Comparison of ENCODE assay signal across 19 cellular contexts in the genomic region with DNA sequence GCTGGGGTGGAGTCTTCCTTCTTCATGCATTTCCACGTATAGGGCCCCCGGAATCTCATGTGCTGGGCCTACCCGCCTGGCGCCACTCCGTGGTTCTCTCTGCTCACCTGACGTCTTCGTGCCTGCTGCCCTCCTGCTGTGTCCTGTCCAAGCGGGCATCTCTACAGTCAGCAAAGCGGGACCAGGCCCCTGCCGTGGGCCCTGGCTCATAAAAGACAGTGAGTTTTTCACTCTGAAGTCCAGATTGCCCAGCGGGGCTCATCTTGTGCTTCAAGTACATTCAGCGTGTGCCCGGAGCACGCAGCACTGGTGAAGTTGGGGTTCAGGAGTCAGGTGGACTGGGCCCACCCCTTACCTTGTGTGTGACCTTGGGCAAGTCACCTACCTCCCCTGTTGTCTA. TPM values are rescaled to one million over a fixed set of nuclear protein-coding genes. Genes with fewer than 3 reads are reported as not detected.
A peak's percentile ranks its signal among the peaks of the same experiment; 100 is the strongest.
DNase-seq lines count a peak whose midpoint lies in the region; ATAC-seq and TF ChIP-seq lines count a peak whose summit lies in the region.
"Had no signal": no experiment of that assay in that cellular context is flagged by ENCODE, and none has a peak within 500 bp of the region (broad histone marks: within the 10 kb centered on the region; RNA-seq: fewer than 3 reads in every experiment).

No MANE protein-coding gene starts in this region.

- H3K9me3 Mint-ChIP-seq in chondrocyte (ENCODE audit: low read depth): peaks cover 4% of the 10 kb centered on the region
- H3K9me3 Mint-ChIP-seq in effector memory CD8-positive, alpha-beta T cell: no peaks in the 10 kb centered on the region
- H3K9me3 Mint-ChIP-seq: HFFc6 had no signal

- no peaks in the 10 kb centered on the region for H3K79me2 ChIP-seq in osteoblast (ENCODE audit: insufficient read depth, low read length)

- TF ChIP-seq CTCF in chondrocyte (IDR thresholded peaks at IDR 0.05) (no peak), osteoblast (IDR thresholded peaks at IDR 0.05; ENCODE audit: extremely low read depth, low read depth, low read length) (no peak)

- H4K20me1 ChIP-seq in BLaER1: no peaks in the 10 kb centered on the region
- no peaks in the 10 kb centered on the region for H4K20me1 ChIP-seq in osteoblast (ENCODE audit: insufficient read depth, low read length)

- no peak overlapping the region for H3K4me3 Mint-ChIP-seq in chondrocyte (ENCODE audit: unreplicated experiment)
- H3K4me3 Mint-ChIP-seq in effector memory CD8-positive, alpha-beta T cell: no peak overlapping the region
- H3K4me3 Mint-ChIP-seq: CD4-positive, CD25-positive, alpha-beta regulatory T cell; CD8-positive, alpha-beta T cell; HFFc6 had no signal

- H3K27ac ChIP-seq in BLaER1 (no peak overlapping the region), osteoblast (ENCODE audit: low read depth, low read length) (no peak overlapping the region)
- H3K27ac ChIP-seq: 22Rv1, C4-2B had no signal

- H3K4me3 ChIP-seq in BLaER1: no peak overlapping the region
- no peak overlapping the region for H3K4me3 ChIP-seq in osteoblast (ENCODE audit: insufficient read depth, low read length)
- H3K4me3 ChIP-seq: HAP-1 had no signal

- no peak overlapping the region for H3K9ac ChIP-seq in BLaER1

- ATAC-seq in effector memory CD8-positive, alpha-beta T cell (replicated peaks): no peak
- ATAC-seq: CD8-positive, alpha-beta T cell had no signal

- H3K4me2 ChIP-seq in BLaER1: peak overlapping the region; percentile 37; the same call in 1 of the 2 replicates
- no peak overlapping the region for H3K4me2 ChIP-seq in osteoblast (ENCODE audit: insufficient read depth, low read length)

- H3K9me3 ChIP-seq in BLaER1 (peaks cover 18% of the 10 kb centered on the region), osteoblast (ENCODE audit: low read depth, low read length) (no peaks in the 10 kb centered on the region)
- H3K9me3 ChIP-seq: BE2C, HAP-1 had no signal

- no peaks in the 10 kb centered on the region for H3K27me3 ChIP-seq in BLaER1
- no peaks in the 10 kb centered on the region for H3K27me3 ChIP-seq in osteoblast (ENCODE audit: insufficient read depth, low read length)
- H3K27me3 ChIP-seq: BE2C had no signal

- no peak overlapping the region for H2AFZ ChIP-seq in osteoblast (ENCODE audit: low read length)

- H3K27ac Mint-ChIP-seq in chondrocyte (ENCODE audit: unreplicated experiment): peak overlapping the region; percentile 32
- no peak overlapping the region for H3K27ac Mint-ChIP-seq in effector memory CD8-positive, alpha-beta T cell
- H3K27ac Mint-ChIP-seq: CD8-positive, alpha-beta T cell; HFFc6 had no signal

- H3K36me3 ChIP-seq in BLaER1: 0 out of 2 replicates have a peak, but pooled peaks cover 2% of the 10 kb centered on the region
- no peaks in the 10 kb centered on the region for H3K36me3 ChIP-seq in osteoblast (ENCODE audit: insufficient read depth, low read length)
- H3K36me3 ChIP-seq: BE2C, HAP-1 had no signal

- no peaks in the 10 kb centered on the region for H3K36me3 Mint-ChIP-seq in chondrocyte (ENCODE audit: low read depth)
- H3K36me3 Mint-ChIP-seq in effector memory CD8-positive, alpha-beta T cell (ENCODE audit: insufficient read depth): peaks cover 6% of the 10 kb centered on the region
- H3K36me3 Mint-ChIP-seq: CD4-positive, CD25-positive, alpha-beta regulatory T cell; CD8-positive, alpha-beta T cell had no signal

- H3K27me3 Mint-ChIP-seq in chondrocyte (ENCODE audit: low read depth): no peaks in the 10 kb centered on the region
- peaks cover 0 to 24% of the 10 kb centered on the region in 2 donors for H3K27me3 Mint-ChIP-seq in effector memory CD8-positive, alpha-beta T cell

- H3K4me1 Mint-ChIP-seq in chondrocyte (ENCODE audit: low read depth): peaks cover 25% of the 10 kb centered on the region
- H3K4me1 Mint-ChIP-seq in effector memory CD8-positive, alpha-beta T cell (ENCODE audit: low read depth in 2 of 2): peaks cover 0 to 6% of the 10 kb centered on the region in 2 donors

- DNase-seq in activated CD8-positive, alpha-beta memory T cell treated with anti-CD3 and anti-CD28 coated beads, Interleukin-2, amount 50 U/mL, for 48 hours: peak; percentile 39
- no peak for DNase-seq in activated CD8-positive, alpha-beta memory T cell treated with anti-CD3 and anti-CD28 coated beads, Interleukin-2, amount 50 U/mL, for 4 hours
- DNase-seq in chondrocyte (ENCODE audit: low spot score): no peak
- DNase-seq in osteoblast (ENCODE audit: insufficient read length, low spot score, missing footprints): peak; percentile 3
- DNase-seq in NCI-H1417 treated with DMSO at 0.1 percent for 48 hours (lab: John Stamatoyannopoulos, UW): no peak
- no peak for DNase-seq in activated CD4-positive, alpha-beta T cell treated with anti-CD3 and anti-CD28 coated beads, Interleukin-2, amount 50 U/mL, for 1 hour
- no peak for DNase-seq in effector memory CD8-positive, alpha-beta T cell
- DNase-seq: AML-193; BE2C; CD4-positive, CD25-positive, alpha-beta regulatory T cell; CD8-positive, alpha-beta T cell; DMS153; DND-41; GOT3; HFFc6 had no signal

- H3K4me1 ChIP-seq in BLaER1: peaks cover 52% of the 10 kb centered on the region
- H3K4me1 ChIP-seq in osteoblast (ENCODE audit: insufficient read depth, low read length): peaks cover 19% of the 10 kb centered on the region
- H3K4me1 ChIP-seq: BE2C had no signal

RNA-seq across cellular contexts. Expression of a gene that starts 17.4 kb away (rescaled TPM):
- total RNA-seq in chondrocyte (104 to 110 TPM (median 107 TPM) in 3 replicates), osteoblast (37.7 and 40.5 TPM in 2 replicates)

RNA-seq across cellular contexts. Expression of a gene that starts 41.3 kb away (rescaled TPM):
- 40.8 to 44.4 TPM (median 41.2 TPM) in 3 replicates for total RNA-seq in chondrocyte
- 27.1 and 29.8 TPM in 2 replicates for total RNA-seq in osteoblast

RNA-seq across cellular contexts. Expression of a gene that starts 58.0 kb away (rescaled TPM):
- total RNA-seq in chondrocyte: 38.7 to 61.0 TPM (median 47.2 TPM) in 3 replicates
- total RNA-seq in osteoblast: 16.3 and 18.6 TPM in 2 replicates

Comparison
In these comparisons a context has a peak if more than half of its experiments do, and no peak if none do; other contexts are left out.
1. DNase-seq: peak in activated CD8-positive, alpha-beta memory T cell treated with anti-CD3 and anti-CD28 coated beads, Interleukin-2, amount 50 U/mL, for 48 hours (single experiment) and osteoblast (single experiment); none in activated CD8-positive, alpha-beta memory T cell treated with anti-CD3 and anti-CD28 coated beads, Interleukin-2, amount 50 U/mL, for 4 hours (single experiment), chondrocyte (single experiment), NCI-H1417 treated with DMSO at 0.1 percent for 48 hours (single experiment), activated CD4-positive, alpha-beta T cell treated with anti-CD3 and anti-CD28 coated beads, Interleukin-2, amount 50 U/mL, for 1 hour (single experiment) and effector memory CD8-positive, alpha-beta T cell (0 of 3).